In the genomic region with DNA sequence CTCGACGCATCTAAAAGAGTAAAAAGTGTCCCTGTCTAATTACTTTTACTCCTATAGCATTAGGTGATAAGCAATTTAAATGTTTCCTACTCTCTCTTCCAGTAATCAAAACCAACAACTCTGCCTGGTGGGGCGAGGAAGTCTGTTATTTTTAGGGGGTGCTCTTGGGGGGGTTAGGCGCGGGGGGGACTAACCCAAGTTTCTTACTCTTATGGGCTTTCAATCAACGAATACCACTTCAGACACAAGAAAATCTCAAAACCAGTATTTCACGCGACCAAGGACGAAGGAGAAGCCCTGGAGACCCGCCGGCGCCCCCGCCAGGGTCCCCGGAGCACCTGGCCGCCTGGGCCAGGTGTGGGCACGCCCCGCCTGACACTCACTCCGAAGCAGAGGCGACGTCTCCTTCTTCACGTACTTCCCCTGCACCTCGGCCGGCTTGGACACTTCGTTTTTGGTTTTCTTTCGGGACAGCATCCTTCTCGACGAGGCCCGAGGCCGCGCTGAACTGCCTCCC, we compare ENCODE assay signal across 8 cellular contexts. TPM values are rescaled to one million over a fixed set of nuclear protein-coding genes. Genes with fewer than 3 reads are reported as not detected.
DNase-seq lines count a peak whose midpoint lies in the region; TF ChIP-seq lines count a peak whose summit lies in the region.

No MANE protein-coding gene starts in this region.

- TF ChIP-seq CTCF in HFF-Myc (IDR thresholded peaks at IDR 0.05; ENCODE audit: low read depth, low read length, missing control alignments) (no peak), kidney epithelial cell (IDR thresholded peaks at IDR 0.05; ENCODE audit: insufficient read depth, low read length, poor library complexity, severe bottlenecking) (no peak)

- H3K4me1 Mint-ChIP-seq in activated CD4-positive, alpha-beta T cell treated with anti-CD3 and anti-CD28 coated beads, Interleukin-2, amount 10 ng/mL, durations not matched to agents 24 days and 14 days = peaks cover 14% of the 10 kb centered on the region

- H3K36me3 Mint-ChIP-seq in activated CD4-positive, alpha-beta T cell treated with anti-CD3 and anti-CD28 coated beads, Interleukin-2, amount 10 ng/mL, durations not matched to agents 24 days and 14 days (ENCODE audit: low read depth) = peaks cover 7% of the 10 kb centered on the region

- no peaks in the 10 kb centered on the region for H3K9me3 Mint-ChIP-seq in activated CD4-positive, alpha-beta T cell treated with anti-CD3 and anti-CD28 coated beads, Interleukin-2, amount 10 ng/mL, durations not matched to agents 24 days and 14 days

- intact Hi-C loops in activated CD4-positive, alpha-beta T cell treated with anti-CD3 and anti-CD28 coated beads, Interleukin-2, amount 10 ng/mL, durations not matched to agents 24 days and 14 days (cut with micrococcal nuclease) = loop anchor here (1.0 to 5.0 kb wide), 5 partner anchors 59 to 193 kb away; a partner anchor contains a TSS

- H3K27ac Mint-ChIP-seq in activated CD4-positive, alpha-beta T cell treated with anti-CD3 and anti-CD28 coated beads, Interleukin-2, amount 10 ng/mL, durations not matched to agents 24 days and 14 days = peak overlapping the region; percentile 50

- no peak overlapping the region for H3K4me3 Mint-ChIP-seq in activated CD4-positive, alpha-beta T cell treated with anti-CD3 and anti-CD28 coated beads, Interleukin-2, amount 10 ng/mL, durations not matched to agents 24 days and 14 days

- H3K27me3 Mint-ChIP-seq in activated CD4-positive, alpha-beta T cell treated with anti-CD3 and anti-CD28 coated beads, Interleukin-2, amount 10 ng/mL, durations not matched to agents 24 days and 14 days = peaks cover 2% of the 10 kb centered on the region

- DNase-seq in activated CD4-positive, alpha-beta T cell treated with anti-CD3 and anti-CD28 coated beads, Interleukin-2, amount 10 ng/mL, durations not matched to agents 24 days and 14 days = no peak
- DNase-seq in activated CD4-positive, alpha-beta T cell treated with anti-CD3 and anti-CD28 coated beads for 1 hour = no peak
- DNase-seq in HFF-Myc (ENCODE audit: extremely low read depth, low read depth) (no peak), NCI-H2107 treated with DMSO at 0.1 percent for 48 hours (lab: John Stamatoyannopoulos, UW; ENCODE audit: unreplicated experiment) (peak; percentile 52), kidney epithelial cell (ENCODE audit: low read depth) (no peak), substantia nigra (lab: John Stamatoyannopoulos, UW) (peak in 7 of 49 donors; percentile 23 to 57 (median 48)), hepatic stellate cell (ENCODE audit: low spot score) (no peak)

- no peaks in the 10 kb centered on the region for H3K27me3 ChIP-seq in kidney epithelial cell (ENCODE audit: control insufficient read depth, insufficient read depth, low read length)

- H3K4me3 ChIP-seq in HFF-Myc (replicated peaks; ENCODE audit: low read depth, low read length) (peak overlapping the region; percentile 88), kidney epithelial cell (ENCODE audit: low read depth, low read length) (peak overlapping the region; percentile 67)

- H3K27ac ChIP-seq in angular gyrus (ENCODE audit: low read depth, low read length) = peak overlapping the region; percentile 91
- peak overlapping the region; percentile 91 for H3K27ac ChIP-seq in substantia nigra (ENCODE audit: low read depth, low read length, poor library complexity, severe bottlenecking)

- H3K36me3 ChIP-seq in kidney epithelial cell (ENCODE audit: control insufficient read depth, insufficient read depth, low read length) = no peaks in the 10 kb centered on the region

RNA-seq across cellular contexts. Expression of a gene that starts 0.6 kb away (rescaled TPM):
- total RNA-seq in activated CD4-positive, alpha-beta T cell treated with anti-CD3 and anti-CD28 coated beads, Interleukin-2, amount 10 ng/mL, durations not matched to agents 24 days and 14 days = 9.9 and 10.8 TPM in 2 replicates
- total RNA-seq in kidney epithelial cell = 25.3 and 31.1 TPM in 2 replicates
